8 cellular contexts compared by ENCODE assay signal in the genomic region with DNA sequence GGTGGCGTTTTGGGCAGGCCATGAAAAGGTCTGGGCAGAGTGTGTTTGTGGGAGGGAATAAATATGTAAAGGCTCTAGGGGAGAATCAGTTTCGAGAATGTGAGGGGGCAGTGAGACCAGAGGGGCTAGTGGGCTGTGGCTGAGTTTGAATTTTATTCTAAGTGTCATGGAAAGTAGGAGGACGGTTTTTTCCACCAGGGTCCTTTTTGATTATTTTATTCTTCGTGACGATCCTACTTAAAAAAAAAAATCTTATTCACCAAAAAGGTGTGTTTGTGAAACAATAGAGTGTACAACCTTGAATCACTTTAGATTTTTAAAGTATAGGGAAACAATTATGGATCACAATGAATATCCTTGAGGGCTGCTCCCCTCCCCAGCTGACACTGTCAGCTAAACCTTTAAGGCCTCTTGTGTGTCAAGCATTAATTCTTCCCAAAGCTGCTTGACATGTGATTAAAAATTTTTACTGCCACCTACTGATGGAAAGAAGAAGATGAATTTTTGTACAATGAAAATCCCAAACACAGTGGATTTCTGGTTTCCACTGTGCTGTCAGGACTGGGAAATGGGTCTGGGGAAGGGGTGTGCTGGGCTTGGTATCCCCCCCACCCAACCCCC.
DNase-seq lines count a peak whose midpoint lies in the region; ATAC-seq lines count a peak whose summit lies in the region.

No MANE protein-coding gene starts in this region.

- no peaks in the 10 kb centered on the region for H4K20me1 ChIP-seq in Karpas-422 (ENCODE audit: insufficient read depth, low read depth, low read length)

- H3K79me1 ChIP-seq in mesendoderm (ENCODE audit: low read length): peaks cover 5% of the 10 kb centered on the region

- H3K9ac ChIP-seq in Karpas-422 (ENCODE audit: low read length): peak overlapping the region; percentile 90
- H3K9ac ChIP-seq in mesendoderm (ENCODE audit: low read length): no peak overlapping the region

- peaks cover 19% of the 10 kb centered on the region for H3K9me3 ChIP-seq in Karpas-422 (ENCODE audit: low read length)

- H3K27ac ChIP-seq in Karpas-422 (ENCODE audit: low read length) (peak overlapping the region; percentile 99), mesendoderm (ENCODE audit: low read depth, low read length) (no peak overlapping the region)

- H3K79me2 ChIP-seq in Karpas-422 (ENCODE audit: low read length): peaks cover 56% of the 10 kb centered on the region
- no peaks in the 10 kb centered on the region for H3K79me2 ChIP-seq in mesendoderm (ENCODE audit: control insufficient read depth, insufficient read depth, low read length)

- H3K4me2 ChIP-seq in Karpas-422 (ENCODE audit: low read depth, low read length, poor library complexity, severe bottlenecking) (peak overlapping the region; percentile 90), mesendoderm (ENCODE audit: low read length) (no peak overlapping the region)

- H3K4me3 ChIP-seq in Karpas-422 (ENCODE audit: low read length) (peak overlapping the region; percentile 42), mesendoderm (ENCODE audit: low read length) (no peak overlapping the region)

- H2BK120ac ChIP-seq in mesendoderm (ENCODE audit: low read depth, low read length): no peak overlapping the region

- H3K4me1 ChIP-seq in Karpas-422 (ENCODE audit: low read length): peaks cover 66% of the 10 kb centered on the region
- peaks cover 3% of the 10 kb centered on the region for H3K4me1 ChIP-seq in mesendoderm (ENCODE audit: control insufficient read depth, low read depth, low read length)

- H4K8ac ChIP-seq in mesendoderm (ENCODE audit: low read depth, low read length): no peak overlapping the region

- H2AK5ac ChIP-seq in mesendoderm (ENCODE audit: low read length): no peak overlapping the region

- no peak overlapping the region for H4K5ac ChIP-seq in mesendoderm (ENCODE audit: low read length)

- no peaks in the 10 kb centered on the region for H3K9me2 ChIP-seq in Karpas-422 (replicated peaks; ENCODE audit: insufficient read depth, low read length)

- H3K36me3 ChIP-seq in Karpas-422 (ENCODE audit: insufficient read depth, low read length) (peaks cover 36% of the 10 kb centered on the region), mesendoderm (ENCODE audit: control insufficient read depth, insufficient read depth, low read length) (no peaks in the 10 kb centered on the region)

- no peak for ATAC-seq in GM19395 (IDR thresholded peaks at IDR 0.05; ENCODE audit: unreplicated experiment)

- peak overlapping the region; percentile 78 for H3K18ac ChIP-seq in mesendoderm (ENCODE audit: low read length)

- H3K4ac ChIP-seq in mesendoderm (ENCODE audit: low read depth, low read length): no peak overlapping the region

- H3K23ac ChIP-seq in mesendoderm (ENCODE audit: low read length): no peak overlapping the region

- H2BK15ac ChIP-seq in mesendoderm (replicated peaks; ENCODE audit: low read depth): peak overlapping the region; percentile 45

- no peak overlapping the region for H2AFZ ChIP-seq in Karpas-422 (ENCODE audit: low read length)

- no peak overlapping the region for H3K56ac ChIP-seq in mesendoderm (ENCODE audit: low read length)

- no peaks in the 10 kb centered on the region for H3K27me3 ChIP-seq in Karpas-422 (ENCODE audit: low read length)
- no peaks in the 10 kb centered on the region for H3K27me3 ChIP-seq in mesendoderm (ENCODE audit: insufficient read depth, low read length, poor library complexity)

- DNase-seq in NCI-H1417 (lab: John Stamatoyannopoulos, UW): peak; percentile 62 to 79 (median 72)
- DNase-seq in NCI-H1417 treated with DMSO at 0.1 percent for 48 hours (lab: John Stamatoyannopoulos, UW): no peak
- DNase-seq in Karpas-422: peak; percentile 93
- DNase-seq in RPMI7951 (ENCODE audit: low read depth): peak; percentile 66
- peak; percentile 33 for DNase-seq in dedifferentiated amniotic fluid mesenchymal stem cell (ENCODE audit: extremely low spot score)
- DNase-seq in mesendoderm: peak; percentile 51
- no peak for DNase-seq in stimulated activated CD4-positive, alpha-beta T cell treated with anti-CD3 and anti-CD28 coated beads, Interleukin-2, amount 100 ng/mL, for 48 hours

- H2BK5ac ChIP-seq in mesendoderm (ENCODE audit: low read length): no peak overlapping the region

- no CpG with 5 or more reads among the region's 5 CpGs for WGBS in mesendoderm (ENCODE audit: extremely low coverage, insufficient coverage, low lambda C conversion rate)

Comparison
In these comparisons a context has a peak if more than half of its experiments do, and no peak if none do; other contexts are left out.
1. DNase-seq: peak in NCI-H1417 (3 of 3), Karpas-422 (single experiment), RPMI7951 (single experiment), dedifferentiated amniotic fluid mesenchymal stem cell (single experiment) and mesendoderm (single experiment); none in NCI-H1417 treated with DMSO at 0.1 percent for 48 hours (single experiment) and stimulated activated CD4-positive, alpha-beta T cell treated with anti-CD3 and anti-CD28 coated beads, Interleukin-2, amount 100 ng/mL, for 48 hours (0 of 2).